In genomic region chr7:29141981-29142380, GRCh38 we compare ENCODE assay signal across 25 cellular contexts. TPM values are rescaled to one million over a fixed set of nuclear protein-coding genes. Genes with fewer than 3 reads are reported as not detected.
"Had no signal": no experiment of that assay in that cellular context is flagged by ENCODE, and none has a peak within 500 bp of the region (broad histone marks: within the 10 kb centered on the region; RNA-seq: fewer than 3 reads in every experiment).

No MANE protein-coding gene starts in this region.

- DNase-seq: IMR-90, Karpas-422, KG1, MG63, NCI-H1092, NCI-H1105 treated with DMSO at 0.1 percent for 48 hours, NCI-H1417 treated with DMSO at 0.1 percent for 48 hours, NCI-H146, NCI-H1694 treated with DMSO at 0.1 percent for 48 hours, NCI-H1930, NCI-H2081 treated with DMSO at 0.1 percent for 48 hours, NCI-H2171, NCI-H226, NCI-H446, NCI-H510A, NCI-H524 treated with DMSO at 0.1 percent for 48 hours, NCI-H69, NCI-H774, PC-3, SHP77, SK-N-SH had no signal

- H3K27ac ChIP-seq: HL-60, RWPE1 had no signal

- H3K4me3 ChIP-seq: MG63 had no signal

- H3K9me2 ChIP-seq: SK-N-SH had no signal

- H3K9me3 ChIP-seq: MG63, SK-N-SH had no signal

- H3K4me2 ChIP-seq: SK-N-SH had no signal

- H3K9ac ChIP-seq: SK-N-SH had no signal

- H3K36me3 ChIP-seq: MG63 had no signal

- ATAC-seq: Panc1, PC-3 had no signal

RNA-seq across cellular contexts. Expression of gene CPVL, which starts 4.4 kb away (rescaled TPM):
- total RNA-seq: IMR-90, OCI-LY7 had no signal
- polyA plus RNA-seq: IMR-90, SK-N-SH had no signal

RNA-seq across cellular contexts. Expression of gene CHN2, which starts 52.6 kb away (rescaled TPM):
- total RNA-seq: IMR-90, OCI-LY7 had no signal
- polyA plus RNA-seq: IMR-90 had no signal
